In genomic region chr2:216013080-216013909, GRCh38 we compare ENCODE assay signal across 8 cellular contexts. TPM values are rescaled to one million over a fixed set of nuclear protein-coding genes. Genes with fewer than 3 reads are reported as not detected.
A peak's percentile ranks its signal among the peaks of the same experiment; 100 is the strongest.
DNase-seq lines count a peak whose midpoint lies in the region; ATAC-seq, FAIRE-seq and TF ChIP-seq lines count a peak whose summit lies in the region.

Gene MREG (minus strand): TSS chr2:216013551. CDS start chr2:216013327, 224 bp downstream.

- FAIRE-seq in GM12891 (lab: Jason Lieb, UNC) = peak; percentile 84

- ATAC-seq in HG02678 (IDR thresholded peaks at IDR 0.05; ENCODE audit: unreplicated experiment) = peak; percentile 37

- DNase-seq in GM12891 (ENCODE audit: insufficient read length, low spot score) (peak; percentile 78), NCI-H1105 (lab: John Stamatoyannopoulos, UW) (peak; percentile 86), T follicular helper cell (ENCODE audit: low read depth) (peak; percentile 78), adipocyte (ENCODE audit: low read depth) (peak; percentile 92), left ventricle myocardium inferior (peak; percentile 58), prostate gland (ENCODE audit: low spot score) (peak; percentile 65), ureter (ENCODE audit: low spot score) (peak; percentile 81)

- H3K4me1 ChIP-seq in adipocyte (ENCODE audit: control insufficient read depth, insufficient read depth, low read length) (peaks cover 13% of the 10 kb centered on the region), left ventricle myocardium inferior (peaks cover 15% of the 10 kb centered on the region), prostate gland (replicated peaks) (no peaks in the 10 kb centered on the region)

- H3K36me3 ChIP-seq in adipocyte (ENCODE audit: control insufficient read depth, insufficient read depth, low read length, severe bottlenecking) = no peaks in the 10 kb centered on the region
- no peaks in the 10 kb centered on the region for H3K36me3 ChIP-seq in left ventricle myocardium inferior
- H3K36me3 ChIP-seq in prostate gland = no peaks in the 10 kb centered on the region

- H3K9me3 ChIP-seq in adipocyte (ENCODE audit: control insufficient read depth, low read length) (no peaks in the 10 kb centered on the region), left ventricle myocardium inferior (replicated peaks) (no peaks in the 10 kb centered on the region), prostate gland (no peaks in the 10 kb centered on the region)

- TF ChIP-seq CTCF in left ventricle myocardium inferior (IDR thresholded peaks at IDR 0.05; ENCODE audit: borderline replicate concordance) (peak; percentile 76), prostate gland (IDR thresholded peaks at IDR 0.05) (peak; percentile 47 to 65 (median 56))

- intact Hi-C loops in left ventricle myocardium inferior (cut with micrococcal nuclease) = no loop called here
- intact Hi-C loops in prostate gland (cut with DNase I) = no loop called here

- WGBS in prostate gland = under 1% methylated on average over 66 of the region's 70 CpGs

- peak; percentile 36; the same call in 1 of the 2 replicates for TF ChIP-seq POLR2A in GM12891 (IDR thresholded peaks at IDR 0.05; ENCODE audit: low read depth, low read length)
- TF ChIP-seq POLR2A in prostate gland (IDR thresholded peaks at IDR 0.05) = no peak

- peak within 1 kb of the TSS; percentile 77 for H3K9ac ChIP-seq in adipocyte (ENCODE audit: low read length)

- H3K27ac ChIP-seq in left ventricle myocardium inferior (replicated peaks) (no peak within 1 kb of the TSS), prostate gland (peak within 1 kb of the TSS; percentile 46 to 58)

- H3K27me3 ChIP-seq in adipocyte (replicated peaks; ENCODE audit: control insufficient read depth, insufficient read depth, low read length) (no peaks in the 10 kb centered on the region), left ventricle myocardium inferior (ENCODE audit: low read depth) (no peaks in the 10 kb centered on the region), prostate gland (replicated peaks; ENCODE audit: insufficient read depth) (no peaks in the 10 kb centered on the region)

- H3K4me3 ChIP-seq in adipocyte (ENCODE audit: low read length) (peak within 1 kb of the TSS; percentile 81), left ventricle myocardium inferior (peak within 1 kb of the TSS; percentile 74), prostate gland (peak within 1 kb of the TSS; percentile 56 to 62)

TF ChIP-seq in GM12891, 5 proteins besides CTCF, POLR2A, EP300 and RAD21:
- no peak for TF ChIP-seq PAX5 (IDR thresholded peaks at IDR 0.05; ENCODE audit: insufficient read depth, low read length, severe bottlenecking)
- TF ChIP-seq SPI1 (IDR thresholded peaks at IDR 0.05; ENCODE audit: low read depth, low read length) = no peak
- no peak for TF ChIP-seq TAF1 (IDR thresholded peaks at IDR 0.05; ENCODE audit: low read depth, low read length)
- no peak for TF ChIP-seq POU2F2 (IDR thresholded peaks at IDR 0.05; ENCODE audit: low read depth, low read length)
- TF ChIP-seq POLR2AphosphoS5 (IDR thresholded peaks at IDR 0.05; ENCODE audit: low read depth, low read length) = 0 out of 2 replicates have a peak, but pooled peaks have one; percentile 21

RNA-seq across cellular contexts. Expression of gene MREG, which starts in this region (rescaled TPM):
- polyA plus RNA-seq in GM12891 (2012; ENCODE audit: low read depth, missing spikeins) = 24.3 TPM
- 0.22 TPM for total RNA-seq in left ventricle myocardium inferior
- total RNA-seq in prostate gland = 1 to 10 TPM; 9.0 to 9.5 TPM
- 13.8 TPM for total RNA-seq in ureter

Comparison
In these comparisons a context has a peak if more than half of its experiments do, and no peak if none do; other contexts are left out.
1. Peak in DNase-seq and H3K4me3 ChIP-seq in left ventricle myocardium inferior; RNA of the gene not detected or under 1 TPM.